In genomic region chr5:176912115-176912514, GRCh38 we compare ENCODE assay signal across 1 cellular context.
TF ChIP-seq lines count a peak whose summit lies in the region.

No MANE protein-coding gene starts in this region.

TF ChIP-seq in K562, 482 proteins besides CTCF, POLR2A, EP300 and RAD21 (continued from another document):
- TF ChIP-seq ZBTB40 (IDR thresholded peaks at IDR 0.05) (peak; percentile 93), ZBTB40 (CRISPR knock-in tag; IDR thresholded peaks at IDR 0.05) (peak; percentile 82), HMBOX1 (IDR thresholded peaks at IDR 0.05) (peak; percentile 91), CBFA2T3 (IDR thresholded peaks at IDR 0.05) (peak; percentile 63), NBN (IDR thresholded peaks at IDR 0.05; ENCODE audit: low read depth) (no peak), ARID1B (IDR thresholded peaks at IDR 0.05) (0 out of 2 replicates have a peak, but pooled peaks have one; percentile 18), ZNF311 (CRISPR knock-in tag; IDR thresholded peaks at IDR 0.05) (no peak), HNRNPH1 (optimal IDR thresholded peaks at IDR 0.05; ENCODE audit: low read depth, low read length) (no peak), TAL1 (IDR thresholded peaks at IDR 0.05) (peak; percentile 39; the same call in 1 of the 2 replicates), CAMTA2 (CRISPR knock-in tag; conservative IDR thresholded peaks at IDR 0.05) (no peak), EWSR1 (IDR thresholded peaks at IDR 0.05; ENCODE audit: borderline replicate concordance, low read depth, partially characterized antibody) (no peak), HMG20A (CRISPR knock-in tag; conservative IDR thresholded peaks at IDR 0.05) (no peak)
